1 cellular context compared by ENCODE assay signal in the genomic region with DNA sequence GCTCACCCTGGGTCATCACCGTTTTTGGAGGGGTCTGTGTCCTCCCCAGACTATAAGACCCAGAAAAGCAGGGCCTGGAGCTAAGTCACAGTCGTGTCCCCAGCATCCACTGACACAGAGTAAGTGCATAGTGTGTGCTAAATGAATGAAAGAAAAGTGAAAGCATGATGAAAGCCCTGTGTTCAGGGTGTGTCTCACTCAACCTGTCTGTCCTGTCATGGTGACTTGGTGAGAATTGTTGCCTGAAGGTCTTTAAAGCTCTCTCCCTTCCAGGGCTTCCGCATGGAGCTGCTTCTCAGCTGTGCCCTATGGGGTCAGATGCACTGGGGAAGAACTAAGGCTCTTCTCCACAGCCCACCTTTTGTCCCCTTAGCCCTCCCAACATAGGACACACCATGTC.
TF ChIP-seq lines count a peak whose summit lies in the region.

No MANE protein-coding gene starts in this region.

TF ChIP-seq in H1, 55 proteins besides CTCF, POLR2A, EP300 and RAD21:
- TF ChIP-seq RNF2 (IDR thresholded peaks at IDR 0.05; ENCODE audit: borderline replicate concordance, low read depth, low read length, missing control alignments, poor library complexity, severe bottlenecking) (no peak), GABPA (IDR thresholded peaks at IDR 0.05; ENCODE audit: borderline replicate concordance, insufficient read depth, low read length) (no peak), PHF8 (conservative IDR thresholded peaks at IDR 0.05; ENCODE audit: low read depth, low read length) (no peak), FOSL1 (IDR thresholded peaks at IDR 0.05; ENCODE audit: insufficient read depth, low read depth, low read length) (no peak), CHD7 (IDR thresholded peaks at IDR 0.05; ENCODE audit: insufficient replicate concordance, low read length) (no peak), GTF2F1 (IDR thresholded peaks at IDR 0.05; ENCODE audit: borderline replicate concordance, low read depth, low read length) (no peak), KDM4A (IDR thresholded peaks at IDR 0.05; ENCODE audit: low read depth, low read length, severe bottlenecking) (no peak), MAFK (IDR thresholded peaks at IDR 0.05; ENCODE audit: low read depth, low read length) (no peak), CTBP2 (IDR thresholded peaks at IDR 0.05; ENCODE audit: borderline replicate concordance, insufficient read depth, insufficient read length, low read length) (no peak), SP1 (IDR thresholded peaks at IDR 0.05; ENCODE audit: low read depth, low read length) (no peak)
